ENCODE assay signal across 1 cellular context in the genomic region with DNA sequence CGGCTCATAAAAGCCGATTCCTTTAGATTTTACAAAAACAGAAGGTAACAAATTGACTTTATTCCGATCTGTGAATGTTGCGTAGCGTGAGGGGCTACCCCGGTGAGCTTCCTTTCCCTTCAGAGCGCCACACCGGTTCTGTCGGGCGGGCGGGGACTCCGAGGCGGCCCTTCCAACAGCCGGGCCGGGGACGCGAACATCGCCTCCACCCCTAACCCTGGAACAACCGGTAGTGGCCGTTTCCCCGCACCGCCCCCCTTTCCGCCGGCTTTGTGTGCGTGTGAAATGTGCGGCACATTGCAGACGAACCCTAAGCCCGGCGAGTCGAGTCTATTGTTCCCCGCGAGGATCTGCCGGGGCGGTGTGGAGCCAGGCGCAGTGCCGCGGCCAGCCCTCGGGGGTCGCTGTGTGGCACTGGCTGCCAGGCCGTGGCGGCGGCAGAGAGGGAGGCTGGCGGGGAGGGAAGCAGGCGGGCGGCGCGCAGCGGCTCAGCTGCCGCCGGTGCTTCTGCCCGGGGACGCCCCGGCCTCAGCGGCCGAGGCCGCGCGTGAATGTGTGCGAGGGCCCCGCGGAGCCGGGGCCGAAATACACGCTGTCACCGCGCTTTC.
TF ChIP-seq lines count a peak whose summit lies in the region.

No MANE protein-coding gene starts in this region.

TF ChIP-seq in GM12878, 131 proteins besides CTCF, POLR2A, EP300 and RAD21 (continued from another document):
- TF ChIP-seq, protein P1, sequence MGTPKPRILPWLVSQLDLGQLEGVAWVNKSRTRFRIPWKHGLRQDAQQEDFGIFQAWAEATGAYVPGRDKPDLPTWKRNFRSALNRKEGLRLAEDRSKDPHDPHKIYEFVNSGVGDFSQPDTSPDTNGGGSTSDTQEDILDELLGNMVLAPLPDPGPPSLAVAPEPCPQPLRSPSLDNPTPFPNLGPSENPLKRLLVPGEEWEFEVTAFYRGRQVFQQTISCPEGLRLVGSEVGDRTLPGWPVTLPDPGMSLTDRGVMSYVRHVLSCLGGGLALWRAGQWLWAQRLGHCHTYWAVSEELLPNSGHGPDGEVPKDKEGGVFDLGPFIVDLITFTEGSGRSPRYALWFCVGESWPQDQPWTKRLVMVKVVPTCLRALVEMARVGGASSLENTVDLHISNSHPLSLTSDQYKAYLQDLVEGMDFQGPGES (IDR thresholded peaks at IDR 0.05): peak; percentile 81
- peak; percentile 56; the same call in 1 of the 2 replicates for TF ChIP-seq ASH2L (IDR thresholded peaks at IDR 0.05; ENCODE audit: borderline replicate concordance, low read depth)
- TF ChIP-seq RELA (IDR thresholded peaks at IDR 0.05; ENCODE audit: borderline replicate concordance, partially characterized antibody): peak; percentile 90
- TF ChIP-seq, protein P2, sequence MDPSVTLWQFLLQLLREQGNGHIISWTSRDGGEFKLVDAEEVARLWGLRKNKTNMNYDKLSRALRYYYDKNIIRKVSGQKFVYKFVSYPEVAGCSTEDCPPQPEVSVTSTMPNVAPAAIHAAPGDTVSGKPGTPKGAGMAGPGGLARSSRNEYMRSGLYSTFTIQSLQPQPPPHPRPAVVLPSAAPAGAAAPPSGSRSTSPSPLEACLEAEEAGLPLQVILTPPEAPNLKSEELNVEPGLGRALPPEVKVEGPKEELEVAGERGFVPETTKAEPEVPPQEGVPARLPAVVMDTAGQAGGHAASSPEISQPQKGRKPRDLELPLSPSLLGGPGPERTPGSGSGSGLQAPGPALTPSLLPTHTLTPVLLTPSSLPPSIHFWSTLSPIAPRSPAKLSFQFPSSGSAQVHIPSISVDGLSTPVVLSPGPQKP (IDR thresholded peaks at IDR 0.05; ENCODE audit: low read depth, low read length): peak; percentile 59
- no peak for TF ChIP-seq SREBF1 (IDR thresholded peaks at IDR 0.05; ENCODE audit: low read length)
- TF ChIP-seq ZNF217 (IDR thresholded peaks at IDR 0.05): 0 out of 2 replicates have a peak, but pooled peaks have one; percentile 37
- peak; percentile 96 for TF ChIP-seq BACH1 (IDR thresholded peaks at IDR 0.05; ENCODE audit: borderline replicate concordance)
- peak; percentile 66 for TF ChIP-seq SP1 (IDR thresholded peaks at IDR 0.05; ENCODE audit: low read depth, low read length)
- TF ChIP-seq PML (IDR thresholded peaks at IDR 0.05; ENCODE audit: low read length): peak; percentile 89
- TF ChIP-seq, protein P3, sequence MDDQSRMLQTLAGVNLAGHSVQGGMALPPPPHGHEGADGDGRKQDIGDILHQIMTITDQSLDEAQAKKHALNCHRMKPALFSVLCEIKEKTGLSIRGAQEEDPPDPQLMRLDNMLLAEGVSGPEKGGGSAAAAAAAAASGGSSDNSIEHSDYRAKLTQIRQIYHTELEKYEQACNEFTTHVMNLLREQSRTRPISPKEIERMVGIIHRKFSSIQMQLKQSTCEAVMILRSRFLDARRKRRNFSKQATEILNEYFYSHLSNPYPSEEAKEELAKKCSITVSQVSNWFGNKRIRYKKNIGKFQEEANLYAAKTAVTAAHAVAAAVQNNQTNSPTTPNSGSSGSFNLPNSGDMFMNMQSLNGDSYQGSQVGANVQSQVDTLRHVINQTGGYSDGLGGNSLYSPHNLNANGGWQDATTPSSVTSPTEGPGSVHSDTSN (IDR thresholded peaks at IDR 0.05; ENCODE audit: insufficient replicate concordance, low read depth, low read length): no peak
- no peak for TF ChIP-seq SUZ12 (IDR thresholded peaks at IDR 0.05; ENCODE audit: unreplicated experiment)
- TF ChIP-seq, protein P4, sequence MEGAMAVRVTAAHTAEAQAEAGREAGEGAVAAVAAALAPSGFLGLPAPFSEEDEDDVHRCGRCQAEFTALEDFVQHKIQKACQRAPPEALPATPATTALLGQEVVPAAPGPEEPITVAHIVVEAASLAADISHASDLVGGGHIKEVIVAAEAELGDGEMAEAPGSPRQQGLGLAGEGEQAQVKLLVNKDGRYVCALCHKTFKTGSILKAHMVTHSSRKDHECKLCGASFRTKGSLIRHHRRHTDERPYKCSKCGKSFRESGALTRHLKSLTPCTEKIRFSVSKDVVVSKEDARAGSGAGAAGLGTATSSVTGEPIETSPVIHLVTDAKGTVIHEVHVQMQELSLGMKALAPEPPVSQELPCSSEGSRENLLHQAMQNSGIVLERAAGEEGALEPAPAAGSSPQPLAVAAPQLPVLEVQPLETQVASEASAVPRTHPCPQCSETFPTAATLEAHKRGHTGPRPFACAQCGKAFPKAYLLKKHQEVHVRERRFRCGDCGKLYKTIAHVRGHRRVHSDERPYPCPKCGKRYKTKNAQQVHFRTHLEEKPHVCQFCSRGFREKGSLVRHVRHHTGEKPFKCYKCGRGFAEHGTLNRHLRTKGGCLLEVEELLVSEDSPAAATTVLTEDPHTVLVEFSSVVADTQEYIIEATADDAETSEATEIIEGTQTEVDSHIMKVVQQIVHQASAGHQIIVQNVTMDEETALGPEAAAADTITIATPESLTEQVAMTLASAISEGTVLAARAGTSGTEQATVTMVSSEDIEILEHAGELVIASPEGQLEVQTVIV (IDR thresholded peaks at IDR 0.05; ENCODE audit: borderline replicate concordance, partially characterized antibody): peak; percentile 67
